ENCODE assay signal across 1 cellular context in the genomic region with DNA sequence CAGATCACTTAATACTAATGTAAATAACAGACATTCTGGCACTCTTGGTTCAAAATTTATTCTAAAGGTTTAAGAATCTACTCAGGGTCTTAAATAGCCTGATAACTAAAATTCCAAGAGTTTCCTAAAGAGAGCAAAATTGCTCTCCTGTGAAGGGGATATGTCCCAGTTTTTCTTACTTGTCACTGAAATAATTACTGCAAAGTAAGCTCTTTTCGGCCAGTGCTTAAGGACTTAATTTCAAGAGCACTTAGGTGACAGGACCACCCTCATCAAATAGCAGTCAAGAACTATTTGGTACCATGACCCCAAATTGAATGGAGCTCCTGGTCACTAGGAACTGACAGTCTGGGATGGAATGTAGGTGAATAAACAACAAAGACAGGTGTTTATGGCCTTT.
TF ChIP-seq lines count a peak whose summit lies in the region.

No MANE protein-coding gene starts in this region.

TF ChIP-seq in IMR-90, 13 proteins besides CTCF, POLR2A, EP300 and RAD21:
- TF ChIP-seq CEBPB (IDR thresholded peaks at IDR 0.05; ENCODE audit: low read depth, low read length) (no peak), MAFK (IDR thresholded peaks at IDR 0.05; ENCODE audit: low read depth, low read length) (peak; percentile 24; the same call in 1 of the 2 replicates), SMC3 (IDR thresholded peaks at IDR 0.05; ENCODE audit: low read depth, low read length) (no peak)
